In genomic region chr14:94128216-94128839, GRCh38 we compare ENCODE assay signal across 9 cellular contexts. TPM values are rescaled to one million over a fixed set of nuclear protein-coding genes. Genes with fewer than 3 reads are reported as not detected.
A peak's percentile ranks its signal among the peaks of the same experiment; 100 is the strongest.
DNase-seq lines count a peak whose midpoint lies in the region; ATAC-seq, FAIRE-seq and TF ChIP-seq lines count a peak whose summit lies in the region.
"Had no signal": no experiment of that assay in that cellular context is flagged by ENCODE, and none has a peak within 500 bp of the region (broad histone marks: within the 10 kb centered on the region; RNA-seq: fewer than 3 reads in every experiment).

No MANE protein-coding gene starts in this region.

- H3K4me1 Mint-ChIP-seq in activated naive CD4-positive, alpha-beta T cell treated with anti-CD3 and anti-CD28 coated beads, Interleukin-2, amount 10 ng/mL, durations not matched to agents 7 days and 5 days = peaks cover 24% of the 10 kb centered on the region
- H3K4me1 Mint-ChIP-seq in activated T-helper 2 cell treated with anti-CD3 and anti-CD28 coated beads, Interferon-gamma antibody, Interleukin-2, Interleukin-4, amounts not matched to agents 10 μg/mL and 5 μg/mL and 100 μg/mL, durations not matched to agents 14 hours and 24 hours and 36 hours (ENCODE audit: low read depth) = peaks cover 19% of the 10 kb centered on the region
- peaks cover 16% of the 10 kb centered on the region for H3K4me1 Mint-ChIP-seq in type B pancreatic cell (ENCODE audit: unreplicated experiment)

- H3K79me2 ChIP-seq in keratinocyte (ENCODE audit: control insufficient read depth, insufficient read depth, low read length) = no peaks in the 10 kb centered on the region

- H4K20me1 ChIP-seq in keratinocyte (ENCODE audit: control insufficient read depth, extremely low read depth, insufficient read depth, low read length) = no peaks in the 10 kb centered on the region

- peak overlapping the region; percentile 85 for H3K4me3 Mint-ChIP-seq in activated naive CD4-positive, alpha-beta T cell treated with anti-CD3 and anti-CD28 coated beads, Interleukin-2, amount 10 ng/mL, durations not matched to agents 7 days and 5 days
- H3K4me3 Mint-ChIP-seq in activated T-helper 2 cell treated with anti-CD3 and anti-CD28 coated beads, Interferon-gamma antibody, Interleukin-2, Interleukin-4, amounts not matched to agents 10 μg/mL and 5 μg/mL and 100 μg/mL, durations not matched to agents 14 hours and 24 hours and 36 hours (ENCODE audit: low read depth) = peak overlapping the region; percentile 81
- peak overlapping the region; percentile 88 for H3K4me3 Mint-ChIP-seq in type B pancreatic cell

- H3K9me1 ChIP-seq in keratinocyte (ENCODE audit: control insufficient read depth, extremely low read depth, insufficient read depth, low read length) = no peaks in the 10 kb centered on the region

- intact Hi-C loops in activated T-helper 2 cell treated with anti-CD3 and anti-CD28 coated beads, Interferon-gamma antibody, Interleukin-2, Interleukin-4, amounts not matched to agents 10 μg/mL and 5 μg/mL and 100 μg/mL, durations not matched to agents 14 hours and 24 hours and 36 hours (cut with micrococcal nuclease) = no loop called here

- TF ChIP-seq CTCF in keratinocyte (optimal IDR thresholded peaks at IDR 0.05 in 1 of 3, IDR thresholded peaks at IDR 0.05 in 1 of 3, conservative IDR thresholded peaks at IDR 0.05 in 1 of 3; ENCODE audit: extremely low read depth in 1 of 3, insufficient read depth in 2 of 3, low read length in 3 of 3) = no peak
- TF ChIP-seq CTCF in type B pancreatic cell (conservative IDR thresholded peaks at IDR 0.05) = no peak

- H3K4me1 ChIP-seq in keratinocyte (ENCODE audit: control insufficient read depth, extremely low read depth, insufficient read depth, low read length) = peaks cover 16% of the 10 kb centered on the region

- no peak overlapping the region for H3K27ac ChIP-seq in keratinocyte (ENCODE audit: control insufficient read depth, insufficient read depth, low read length)

- ATAC-seq in GM18873 (IDR thresholded peaks at IDR 0.05; ENCODE audit: low FRiP score, unreplicated experiment) (no peak), HG03139 (IDR thresholded peaks at IDR 0.05; ENCODE audit: unreplicated experiment) (no peak), GM21367 (IDR thresholded peaks at IDR 0.05; ENCODE audit: unreplicated experiment) (no peak)

- dilution Hi-C loops in keratinocyte (cut with MboI; ENCODE audit: extremely low pct_ligation_motif_present, low sequenced_read_pairs) = no loop called here

- peaks cover 1% of the 10 kb centered on the region for H3K9me3 Mint-ChIP-seq in activated naive CD4-positive, alpha-beta T cell treated with anti-CD3 and anti-CD28 coated beads, Interleukin-2, amount 10 ng/mL, durations not matched to agents 7 days and 5 days
- no peaks in the 10 kb centered on the region for H3K9me3 Mint-ChIP-seq in activated T-helper 2 cell treated with anti-CD3 and anti-CD28 coated beads, Interferon-gamma antibody, Interleukin-2, Interleukin-4, amounts not matched to agents 10 μg/mL and 5 μg/mL and 100 μg/mL, durations not matched to agents 14 hours and 24 hours and 36 hours
- no peaks in the 10 kb centered on the region for H3K9me3 Mint-ChIP-seq in type B pancreatic cell

- H3K9me3 ChIP-seq in keratinocyte (ENCODE audit: control insufficient read depth, low read depth, low read length) = no peaks in the 10 kb centered on the region
- H3K9me3 ChIP-seq: body of pancreas had no signal

- peaks cover 0 to 12% of the 10 kb centered on the region in 2 experiments for H3K36me3 ChIP-seq in keratinocyte (ENCODE audit: control insufficient read depth in 2 of 2, extremely low read depth in 1 of 2, insufficient read depth in 2 of 2, low read length in 2 of 2)

- H3K27ac Mint-ChIP-seq in activated naive CD4-positive, alpha-beta T cell treated with anti-CD3 and anti-CD28 coated beads, Interleukin-2, amount 10 ng/mL, durations not matched to agents 7 days and 5 days = peak overlapping the region; percentile 88
- peak overlapping the region; percentile 82 for H3K27ac Mint-ChIP-seq in activated T-helper 2 cell treated with anti-CD3 and anti-CD28 coated beads, Interferon-gamma antibody, Interleukin-2, Interleukin-4, amounts not matched to agents 10 μg/mL and 5 μg/mL and 100 μg/mL, durations not matched to agents 14 hours and 24 hours and 36 hours
- no peak overlapping the region for H3K27ac Mint-ChIP-seq in type B pancreatic cell

- H2AFZ ChIP-seq in keratinocyte (ENCODE audit: control insufficient read depth, low read length) = no peak overlapping the region

- peak overlapping the region; percentile 75 for H3K9ac ChIP-seq in keratinocyte (ENCODE audit: control insufficient read depth, extremely low read depth, insufficient read depth, low read length)

- H3K4me2 ChIP-seq in keratinocyte (ENCODE audit: control insufficient read depth, extremely low read depth, insufficient read depth, low read depth, low read length) = peak overlapping the region; percentile 98

- CTCF ChIA-PET in activated naive CD4-positive, alpha-beta T cell treated with anti-CD3 and anti-CD28 coated beads, Interleukin-2, amount 10 ng/mL, durations not matched to agents 7 days and 5 days (lab: Charles Lee) = interaction anchor here (0.8 to 5.9 kb wide), 9 partner anchors 9 to 190 kb away, joined by 3 to 66 read pairs (median 5); no protein-coding TSS in a partner anchor

- FAIRE-seq in keratinocyte (lab: Jason Lieb, UNC) = no peak

- peaks cover 9% of the 10 kb centered on the region for H3K27me3 Mint-ChIP-seq in activated naive CD4-positive, alpha-beta T cell treated with anti-CD3 and anti-CD28 coated beads, Interleukin-2, amount 10 ng/mL, durations not matched to agents 7 days and 5 days
- H3K27me3 Mint-ChIP-seq in activated T-helper 2 cell treated with anti-CD3 and anti-CD28 coated beads, Interferon-gamma antibody, Interleukin-2, Interleukin-4, amounts not matched to agents 10 μg/mL and 5 μg/mL and 100 μg/mL, durations not matched to agents 14 hours and 24 hours and 36 hours (ENCODE audit: low read depth) = peaks cover 11% of the 10 kb centered on the region
- peaks cover 5% of the 10 kb centered on the region for H3K27me3 Mint-ChIP-seq in type B pancreatic cell

- no peaks in the 10 kb centered on the region for H3K27me3 ChIP-seq in keratinocyte (ENCODE audit: control insufficient read depth, extremely low read depth, insufficient read depth, low read length)

- no peak for DNase-seq in activated naive CD4-positive, alpha-beta T cell treated with anti-CD3 and anti-CD28 coated beads, Interleukin-2, amount 10 ng/mL, durations not matched to agents 7 days and 5 days
- no peak for DNase-seq in activated naive CD4-positive, alpha-beta T cell treated with Interleukin-2 at 50 U/mL for 16 hours
- DNase-seq in activated T-helper 2 cell treated with anti-CD3 and anti-CD28 coated beads, Interferon-gamma antibody, Interleukin-2, Interleukin-4, amounts not matched to agents 10 μg/mL and 5 μg/mL and 100 μg/mL, durations not matched to agents 14 hours and 24 hours and 36 hours (ENCODE audit: low spot score) = no peak
- DNase-seq in keratinocyte (ENCODE audit: low read depth, low spot score) (no peak), type B pancreatic cell (ENCODE audit: extremely low spot score, unreplicated experiment) (no peak)

- H3K36me3 Mint-ChIP-seq in activated naive CD4-positive, alpha-beta T cell treated with anti-CD3 and anti-CD28 coated beads, Interleukin-2, amount 10 ng/mL, durations not matched to agents 7 days and 5 days = peaks cover 15% of the 10 kb centered on the region
- no peaks in the 10 kb centered on the region for H3K36me3 Mint-ChIP-seq in activated T-helper 2 cell treated with anti-CD3 and anti-CD28 coated beads, Interferon-gamma antibody, Interleukin-2, Interleukin-4, amounts not matched to agents 10 μg/mL and 5 μg/mL and 100 μg/mL, durations not matched to agents 14 hours and 24 hours and 36 hours (ENCODE audit: low read depth)
- H3K36me3 Mint-ChIP-seq in type B pancreatic cell = no peaks in the 10 kb centered on the region

- peak overlapping the region in 2 of 3 experiments; percentile 74 to 85 for H3K4me3 ChIP-seq in keratinocyte (ENCODE audit: control insufficient read depth in 2 of 3, extremely low read depth in 1 of 3, insufficient read depth in 2 of 3, low read depth in 1 of 3, low read length in 3 of 3)
- H3K4me3 ChIP-seq: body of pancreas had no signal

RNA-seq across cellular contexts. Expression of gene IFI27L2, which starts 1.1 kb away (rescaled TPM):
- 47.4 and 48.8 TPM in 2 replicates for total RNA-seq in activated T-helper 2 cell treated with anti-CD3 and anti-CD28 coated beads, Interferon-gamma antibody, Interleukin-2, Interleukin-4, amounts not matched to agents 10 μg/mL and 5 μg/mL and 100 μg/mL, durations not matched to agents 14 hours and 24 hours and 36 hours
- 67.5 to 179 TPM (median 82.2 TPM) in 3 replicates for polyA plus RNA-seq in keratinocyte
- polyA plus RNA-seq in keratinocyte (2011; ENCODE audit: low read depth) = 13.2 TPM
- polyA plus RNA-seq in keratinocyte (2011; cell fraction: cytosol; rRNA removed) = 69.1 and 147 TPM in 2 replicates
- polyA plus RNA-seq in keratinocyte (2011; cell fraction: nucleus; rRNA removed) = 49.5 and 57.5 TPM in 2 replicates
- 92.1 and 193 TPM in 2 replicates for polyA plus RNA-seq in keratinocyte (2012; ENCODE audit: low replicate concordance)
- 32.7 to 59.4 TPM (median 35.4 TPM) in 3 replicates for polyA minus RNA-seq in keratinocyte
- polyA minus RNA-seq in keratinocyte (2011; cell fraction: cytosol; rRNA and poly(A)+ RNA removed) = 191 TPM
- polyA minus RNA-seq in keratinocyte (2011; cell fraction: nucleus; rRNA and poly(A)+ RNA removed) = 9.8 and 11.2 TPM in 2 replicates
- 14.8 and 28.2 TPM in 2 replicates for total RNA-seq in type B pancreatic cell (ENCODE audit: low replicate concordance)

RNA-seq across cellular contexts. Expression of gene IFI27, which starts 17.8 kb away (rescaled TPM):
- 2.1 and 5.2 TPM in 2 replicates for total RNA-seq in activated T-helper 2 cell treated with anti-CD3 and anti-CD28 coated beads, Interferon-gamma antibody, Interleukin-2, Interleukin-4, amounts not matched to agents 10 μg/mL and 5 μg/mL and 100 μg/mL, durations not matched to agents 14 hours and 24 hours and 36 hours
- 1,132 to 3,594 TPM (median 2,783 TPM) in 3 replicates for polyA plus RNA-seq in keratinocyte
- 20.3 TPM for polyA plus RNA-seq in keratinocyte (2011; ENCODE audit: low read depth)
- 1,962 and 3,733 TPM in 2 replicates for polyA plus RNA-seq in keratinocyte (2011; cell fraction: cytosol; rRNA removed)
- polyA plus RNA-seq in keratinocyte (2011; cell fraction: nucleus; rRNA removed) = 1,216 and 1,507 TPM in 2 replicates
- 221 and 1,754 TPM in 2 replicates for polyA plus RNA-seq in keratinocyte (2012; ENCODE audit: low replicate concordance)
- polyA minus RNA-seq in keratinocyte = 758 to 2,926 TPM (median 795 TPM) in 3 replicates
- 1,322 TPM for polyA minus RNA-seq in keratinocyte (2011; cell fraction: cytosol; rRNA and poly(A)+ RNA removed)
- polyA minus RNA-seq in keratinocyte (2011; cell fraction: nucleus; rRNA and poly(A)+ RNA removed) = 228 and 282 TPM in 2 replicates
- 12.6 and 15.5 TPM in 2 replicates for total RNA-seq in type B pancreatic cell (ENCODE audit: low replicate concordance)

RNA-seq across cellular contexts. Expression of gene PPP4R4, which starts 45.8 kb away (rescaled TPM):
- total RNA-seq in activated T-helper 2 cell treated with anti-CD3 and anti-CD28 coated beads, Interferon-gamma antibody, Interleukin-2, Interleukin-4, amounts not matched to agents 10 μg/mL and 5 μg/mL and 100 μg/mL, durations not matched to agents 14 hours and 24 hours and 36 hours = 1.2 and 1.8 TPM in 2 replicates
- 8.1 to 9.0 TPM (median 8.9 TPM) in 3 replicates for polyA plus RNA-seq in keratinocyte
- polyA plus RNA-seq in keratinocyte (2011; ENCODE audit: low read depth) = 3.3 TPM
- 5.8 and 7.2 TPM in 2 replicates for polyA plus RNA-seq in keratinocyte (2011; cell fraction: cytosol; rRNA removed)
- polyA plus RNA-seq in keratinocyte (2011; cell fraction: nucleus; rRNA removed) = 8.4 and 10.8 TPM in 2 replicates
- polyA plus RNA-seq in keratinocyte (2012; ENCODE audit: low replicate concordance) = 4.3 and 5.0 TPM in 2 replicates
- polyA minus RNA-seq in keratinocyte = 11.9 to 22.0 TPM (median 16.6 TPM) in 3 replicates
- polyA minus RNA-seq in keratinocyte (2011; cell fraction: cytosol; rRNA and poly(A)+ RNA removed) = 3.1 TPM
- 18.1 and 22.1 TPM in 2 replicates for polyA minus RNA-seq in keratinocyte (2011; cell fraction: nucleus; rRNA and poly(A)+ RNA removed)
- total RNA-seq in type B pancreatic cell (ENCODE audit: low replicate concordance) = 1.3 and 1.9 TPM in 2 replicates

RNA-seq across cellular contexts. Expression of gene IFI27L1, which starts 47.2 kb away (rescaled TPM):
- total RNA-seq in activated T-helper 2 cell treated with anti-CD3 and anti-CD28 coated beads, Interferon-gamma antibody, Interleukin-2, Interleukin-4, amounts not matched to agents 10 μg/mL and 5 μg/mL and 100 μg/mL, durations not matched to agents 14 hours and 24 hours and 36 hours = 27.7 and 31.2 TPM in 2 replicates
- polyA plus RNA-seq in keratinocyte = 17.4 to 25.0 TPM (median 18.9 TPM) in 3 replicates
- 5.6 TPM for polyA plus RNA-seq in keratinocyte (2011; ENCODE audit: low read depth)
- 10.0 and 19.6 TPM in 2 replicates for polyA plus RNA-seq in keratinocyte (2011; cell fraction: cytosol; rRNA removed)
- 20.2 and 23.1 TPM in 2 replicates for polyA plus RNA-seq in keratinocyte (2011; cell fraction: nucleus; rRNA removed)
- 10.5 and 19.4 TPM in 2 replicates for polyA plus RNA-seq in keratinocyte (2012; ENCODE audit: low replicate concordance)
- 5.7 to 11.1 TPM (median 5.9 TPM) in 3 replicates for polyA minus RNA-seq in keratinocyte
- polyA minus RNA-seq in keratinocyte (2011; cell fraction: cytosol; rRNA and poly(A)+ RNA removed) = 13.8 TPM
- 2.9 and 3.9 TPM in 2 replicates for polyA minus RNA-seq in keratinocyte (2011; cell fraction: nucleus; rRNA and poly(A)+ RNA removed)
- total RNA-seq in type B pancreatic cell (ENCODE audit: low replicate concordance) = 15.6 and 36.8 TPM in 2 replicates

RNA-seq across cellular contexts. Expression of gene DDX24, which starts 47.3 kb away (rescaled TPM):
- 276 and 277 TPM in 2 replicates for total RNA-seq in activated T-helper 2 cell treated with anti-CD3 and anti-CD28 coated beads, Interferon-gamma antibody, Interleukin-2, Interleukin-4, amounts not matched to agents 10 μg/mL and 5 μg/mL and 100 μg/mL, durations not matched to agents 14 hours and 24 hours and 36 hours
- 171 to 179 TPM (median 172 TPM) in 3 replicates for polyA plus RNA-seq in keratinocyte
- 251 TPM for polyA plus RNA-seq in keratinocyte (2011; ENCODE audit: low read depth)
- 124 and 159 TPM in 2 replicates for polyA plus RNA-seq in keratinocyte (2011; cell fraction: cytosol; rRNA removed)
- polyA plus RNA-seq in keratinocyte (2011; cell fraction: nucleus; rRNA removed) = 237 and 260 TPM in 2 replicates
- polyA plus RNA-seq in keratinocyte (2012; ENCODE audit: low replicate concordance) = 128 and 144 TPM in 2 replicates
- polyA minus RNA-seq in keratinocyte = 63.3 to 137 TPM (median 126 TPM) in 3 replicates
- 56.6 TPM for polyA minus RNA-seq in keratinocyte (2011; cell fraction: cytosol; rRNA and poly(A)+ RNA removed)
- polyA minus RNA-seq in keratinocyte (2011; cell fraction: nucleus; rRNA and poly(A)+ RNA removed) = 69.4 and 106 TPM in 2 replicates
- 127 and 156 TPM in 2 replicates for total RNA-seq in type B pancreatic cell (ENCODE audit: low replicate concordance)
